Comparison of ENCODE assay signal across 3 cellular contexts in the genomic region with DNA sequence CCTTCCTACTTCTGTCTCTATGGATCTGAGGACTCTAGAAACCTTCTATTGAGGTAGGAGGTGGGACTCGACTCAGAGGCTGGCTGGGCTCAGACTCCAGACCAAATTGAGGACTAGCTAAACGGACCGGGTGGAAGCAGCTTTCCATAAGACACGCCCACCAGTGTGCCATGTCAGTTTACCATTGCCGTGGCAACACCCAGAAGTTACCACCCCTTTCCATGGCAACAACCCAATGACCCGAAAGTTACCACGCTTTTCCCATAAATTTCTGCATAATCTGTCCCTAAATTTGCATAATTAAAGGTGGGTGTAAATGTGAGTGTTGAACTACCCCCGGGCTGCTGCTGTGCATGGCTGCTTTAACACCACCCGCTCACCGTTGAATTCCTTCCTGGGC.
TF ChIP-seq lines count a peak whose summit lies in the region.

No MANE protein-coding gene starts in this region.

TF ChIP-seq in A549, 52 proteins besides CTCF, POLR2A, EP300 and RAD21 (continued from another document):
- TF ChIP-seq, protein P1, sequence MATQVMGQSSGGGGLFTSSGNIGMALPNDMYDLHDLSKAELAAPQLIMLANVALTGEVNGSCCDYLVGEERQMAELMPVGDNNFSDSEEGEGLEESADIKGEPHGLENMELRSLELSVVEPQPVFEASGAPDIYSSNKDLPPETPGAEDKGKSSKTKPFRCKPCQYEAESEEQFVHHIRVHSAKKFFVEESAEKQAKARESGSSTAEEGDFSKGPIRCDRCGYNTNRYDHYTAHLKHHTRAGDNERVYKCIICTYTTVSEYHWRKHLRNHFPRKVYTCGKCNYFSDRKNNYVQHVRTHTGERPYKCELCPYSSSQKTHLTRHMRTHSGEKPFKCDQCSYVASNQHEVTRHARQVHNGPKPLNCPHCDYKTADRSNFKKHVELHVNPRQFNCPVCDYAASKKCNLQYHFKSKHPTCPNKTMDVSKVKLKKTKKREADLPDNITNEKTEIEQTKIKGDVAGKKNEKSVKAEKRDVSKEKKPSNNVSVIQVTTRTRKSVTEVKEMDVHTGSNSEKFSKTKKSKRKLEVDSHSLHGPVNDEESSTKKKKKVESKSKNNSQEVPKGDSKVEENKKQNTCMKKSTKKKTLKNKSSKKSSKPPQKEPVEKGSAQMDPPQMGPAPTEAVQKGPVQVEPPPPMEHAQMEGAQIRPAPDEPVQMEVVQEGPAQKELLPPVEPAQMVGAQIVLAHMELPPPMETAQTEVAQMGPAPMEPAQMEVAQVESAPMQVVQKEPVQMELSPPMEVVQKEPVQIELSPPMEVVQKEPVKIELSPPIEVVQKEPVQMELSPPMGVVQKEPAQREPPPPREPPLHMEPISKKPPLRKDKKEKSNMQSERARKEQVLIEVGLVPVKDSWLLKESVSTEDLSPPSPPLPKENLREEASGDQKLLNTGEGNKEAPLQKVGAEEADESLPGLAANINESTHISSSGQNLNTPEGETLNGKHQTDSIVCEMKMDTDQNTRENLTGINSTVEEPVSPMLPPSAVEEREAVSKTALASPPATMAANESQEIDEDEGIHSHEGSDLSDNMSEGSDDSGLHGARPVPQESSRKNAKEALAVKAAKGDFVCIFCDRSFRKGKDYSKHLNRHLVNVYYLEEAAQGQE (IDR thresholded peaks at IDR 0.05) = no peak
- no peak for TF ChIP-seq NR3C1 (IDR thresholded peaks at IDR 0.05)
- no peak for TF ChIP-seq HOXB5 (CRISPR knock-in tag; IDR thresholded peaks at IDR 0.05)
- TF ChIP-seq SMC3 (IDR thresholded peaks at IDR 0.05) = no peak
- TF ChIP-seq GATA3 (IDR thresholded peaks at IDR 0.05; ENCODE audit: borderline replicate concordance) = no peak
- TF ChIP-seq CBX8 (IDR thresholded peaks at IDR 0.05) = no peak
- TF ChIP-seq ZSCAN20 (CRISPR knock-in tag; IDR thresholded peaks at IDR 0.05) = no peak
- no peak for TF ChIP-seq CEBPB (IDR thresholded peaks at IDR 0.05)
- no peak for TF ChIP-seq HOXB13 (CRISPR knock-in tag; IDR thresholded peaks at IDR 0.05; ENCODE audit: low read depth)
- TF ChIP-seq KDM5A (IDR thresholded peaks at IDR 0.05) = no peak
- TF ChIP-seq, protein P2, sequence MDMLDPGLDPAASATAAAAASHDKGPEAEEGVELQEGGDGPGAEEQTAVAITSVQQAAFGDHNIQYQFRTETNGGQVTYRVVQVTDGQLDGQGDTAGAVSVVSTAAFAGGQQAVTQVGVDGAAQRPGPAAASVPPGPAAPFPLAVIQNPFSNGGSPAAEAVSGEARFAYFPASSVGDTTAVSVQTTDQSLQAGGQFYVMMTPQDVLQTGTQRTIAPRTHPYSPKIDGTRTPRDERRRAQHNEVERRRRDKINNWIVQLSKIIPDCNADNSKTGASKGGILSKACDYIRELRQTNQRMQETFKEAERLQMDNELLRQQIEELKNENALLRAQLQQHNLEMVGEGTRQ (IDR thresholded peaks at IDR 0.05) = no peak
- no peak for TF ChIP-seq CHD2 (IDR thresholded peaks at IDR 0.05; ENCODE audit: low read length, partially characterized antibody)
- TF ChIP-seq RFX5 (IDR thresholded peaks at IDR 0.05) = no peak
- no peak for TF ChIP-seq SREBF2 (IDR thresholded peaks at IDR 0.05)
- no peak for TF ChIP-seq BHLHE40 (IDR thresholded peaks at IDR 0.05; ENCODE audit: low read depth, low read length)
- TF ChIP-seq ZNF302 (CRISPR knock-in tag; IDR thresholded peaks at IDR 0.05) = no peak
TF ChIP-seq in A549: peak in this region for 0.

TF ChIP-seq in GM23338, 12 proteins besides CTCF, POLR2A, EP300 and RAD21 (continued from another document):
- TF ChIP-seq, protein P3, sequence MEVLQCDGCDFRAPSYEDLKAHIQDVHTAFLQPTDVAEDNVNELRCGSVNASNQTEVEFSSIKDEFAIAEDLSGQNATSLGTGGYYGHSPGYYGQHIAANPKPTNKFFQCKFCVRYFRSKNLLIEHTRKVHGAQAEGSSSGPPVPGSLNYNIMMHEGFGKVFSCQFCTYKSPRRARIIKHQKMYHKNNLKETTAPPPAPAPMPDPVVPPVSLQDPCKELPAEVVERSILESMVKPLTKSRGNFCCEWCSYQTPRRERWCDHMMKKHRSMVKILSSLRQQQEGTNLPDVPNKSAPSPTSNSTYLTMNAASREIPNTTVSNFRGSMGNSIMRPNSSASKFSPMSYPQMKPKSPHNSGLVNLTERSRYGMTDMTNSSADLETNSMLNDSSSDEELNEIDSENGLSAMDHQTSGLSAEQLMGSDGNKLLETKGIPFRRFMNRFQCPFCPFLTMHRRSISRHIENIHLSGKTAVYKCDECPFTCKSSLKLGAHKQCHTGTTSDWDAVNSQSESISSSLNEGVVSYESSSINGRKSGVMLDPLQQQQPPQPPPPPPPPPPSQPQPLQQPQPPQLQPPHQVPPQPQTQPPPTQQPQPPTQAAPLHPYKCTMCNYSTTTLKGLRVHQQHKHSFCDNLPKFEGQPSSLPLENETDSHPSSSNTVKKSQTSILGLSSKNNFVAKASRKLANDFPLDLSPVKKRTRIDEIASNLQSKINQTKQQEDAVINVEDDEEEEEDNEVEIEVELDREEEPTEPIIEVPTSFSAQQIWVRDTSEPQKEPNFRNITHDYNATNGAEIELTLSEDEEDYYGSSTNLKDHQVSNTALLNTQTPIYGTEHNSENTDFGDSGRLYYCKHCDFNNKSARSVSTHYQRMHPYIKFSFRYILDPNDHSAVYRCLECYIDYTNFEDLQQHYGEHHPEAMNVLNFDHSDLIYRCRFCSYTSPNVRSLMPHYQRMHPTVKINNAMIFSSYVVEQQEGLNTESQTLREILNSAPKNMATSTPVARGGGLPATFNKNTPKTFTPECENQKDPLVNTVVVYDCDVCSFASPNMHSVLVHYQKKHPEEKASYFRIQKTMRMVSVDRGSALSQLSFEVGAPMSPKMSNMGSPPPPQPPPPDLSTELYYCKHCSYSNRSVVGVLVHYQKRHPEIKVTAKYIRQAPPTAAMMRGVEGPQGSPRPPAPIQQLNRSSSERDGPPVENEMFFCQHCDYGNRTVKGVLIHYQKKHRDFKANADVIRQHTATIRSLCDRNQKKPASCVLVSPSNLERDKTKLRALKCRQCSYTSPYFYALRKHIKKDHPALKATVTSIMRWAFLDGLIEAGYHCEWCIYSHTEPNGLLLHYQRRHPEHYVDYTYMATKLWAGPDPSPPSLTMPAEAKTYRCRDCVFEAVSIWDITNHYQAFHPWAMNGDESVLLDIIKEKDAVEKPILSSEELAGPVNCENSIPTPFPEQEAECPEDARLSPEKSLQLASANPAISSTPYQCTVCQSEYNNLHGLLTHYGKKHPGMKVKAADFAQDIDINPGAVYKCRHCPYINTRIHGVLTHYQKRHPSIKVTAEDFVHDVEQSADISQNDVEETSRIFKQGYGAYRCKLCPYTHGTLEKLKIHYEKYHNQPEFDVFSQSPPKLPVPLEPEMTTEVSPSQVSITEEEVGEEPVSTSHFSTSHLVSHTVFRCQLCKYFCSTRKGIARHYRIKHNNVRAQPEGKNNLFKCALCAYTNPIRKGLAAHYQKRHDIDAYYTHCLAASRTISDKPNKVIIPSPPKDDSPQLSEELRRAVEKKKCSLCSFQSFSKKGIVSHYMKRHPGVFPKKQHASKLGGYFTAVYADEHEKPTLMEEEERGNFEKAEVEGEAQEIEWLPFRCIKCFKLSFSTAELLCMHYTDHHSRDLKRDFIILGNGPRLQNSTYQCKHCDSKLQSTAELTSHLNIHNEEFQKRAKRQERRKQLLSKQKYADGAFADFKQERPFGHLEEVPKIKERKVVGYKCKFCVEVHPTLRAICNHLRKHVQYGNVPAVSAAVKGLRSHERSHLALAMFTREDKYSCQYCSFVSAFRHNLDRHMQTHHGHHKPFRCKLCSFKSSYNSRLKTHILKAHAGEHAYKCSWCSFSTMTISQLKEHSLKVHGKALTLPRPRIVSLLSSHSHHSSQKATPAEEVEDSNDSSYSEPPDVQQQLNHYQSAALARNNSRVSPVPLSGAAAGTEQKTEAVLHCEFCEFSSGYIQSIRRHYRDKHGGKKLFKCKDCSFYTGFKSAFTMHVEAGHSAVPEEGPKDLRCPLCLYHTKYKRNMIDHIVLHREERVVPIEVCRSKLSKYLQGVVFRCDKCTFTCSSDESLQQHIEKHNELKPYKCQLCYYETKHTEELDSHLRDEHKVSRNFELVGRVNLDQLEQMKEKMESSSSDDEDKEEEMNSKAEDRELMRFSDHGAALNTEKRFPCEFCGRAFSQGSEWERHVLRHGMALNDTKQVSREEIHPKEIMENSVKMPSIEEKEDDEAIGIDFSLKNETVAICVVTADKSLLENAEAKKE (CRISPR knock-in tag; IDR thresholded peaks at IDR 0.05) = no peak
- no peak for TF ChIP-seq ZNF331 (CRISPR knock-in tag; IDR thresholded peaks at IDR 0.05; ENCODE audit: low read depth)

TF ChIP-seq in WTC11, 78 proteins besides CTCF, POLR2A, EP300 and RAD21 (continued from another document):
- TF ChIP-seq ZNF263 (CRISPR knock-in tag; IDR thresholded peaks at IDR 0.05; ENCODE audit: low read depth) = no peak
- TF ChIP-seq GABPB1 (CRISPR knock-in tag; IDR thresholded peaks at IDR 0.05) = no peak
- no peak for TF ChIP-seq JUN (CRISPR knock-in tag; IDR thresholded peaks at IDR 0.05)
- TF ChIP-seq KAT7 (CRISPR knock-in tag; IDR thresholded peaks at IDR 0.05; ENCODE audit: borderline replicate concordance) = no peak
